8 cellular contexts compared by ENCODE assay signal in the genomic region with DNA sequence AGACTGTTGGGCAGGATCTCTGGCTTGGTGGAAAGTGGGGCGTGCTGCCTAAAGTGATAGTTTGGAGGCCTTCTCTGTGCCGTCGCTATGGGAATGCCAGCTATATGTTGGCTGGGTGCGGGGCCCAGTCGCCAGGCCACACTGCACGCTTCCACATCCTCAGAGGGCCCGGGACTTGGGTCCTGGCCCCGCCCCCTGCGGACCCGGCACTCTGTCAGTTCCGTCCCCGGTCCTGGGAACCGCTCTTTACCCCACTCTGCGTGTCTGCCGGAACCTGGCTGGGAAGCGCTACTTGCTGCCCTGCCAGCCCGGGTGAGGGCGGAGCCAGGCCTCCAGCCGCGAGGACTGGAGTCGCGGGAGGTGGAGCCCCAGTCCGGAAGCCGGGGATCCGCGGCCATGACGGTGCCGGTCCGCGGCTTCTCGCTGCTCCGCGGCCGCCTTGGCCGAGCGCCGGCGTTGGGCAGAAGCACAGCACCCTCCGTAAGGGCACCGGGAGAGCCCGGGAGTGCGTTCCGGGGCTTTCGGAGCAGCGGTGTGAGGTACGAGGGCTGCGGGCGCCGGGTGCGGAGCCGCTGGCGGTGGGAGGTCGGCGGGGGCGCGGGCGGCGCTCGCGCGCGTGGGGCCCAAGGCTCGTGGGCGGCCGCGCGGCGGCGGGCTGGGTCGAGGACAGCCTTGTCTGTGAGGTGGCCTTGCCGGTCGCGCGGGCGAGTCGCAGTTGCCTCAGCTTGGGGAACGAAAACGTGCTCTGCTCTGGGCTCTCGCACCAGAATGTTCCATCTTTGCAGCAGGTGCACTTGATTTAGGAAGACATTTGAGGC.
DNase-seq lines count a peak whose midpoint lies in the region; ATAC-seq and TF ChIP-seq lines count a peak whose summit lies in the region.

A gene (plus strand): TSS at position 376 of the 818 bp plus-strand sequence. CDS start 21 bp downstream, at position 397.

- no peaks in the 10 kb centered on the region for H3F3A ChIP-seq in OCI-LY1 (ENCODE audit: insufficient read depth, low read length)

- H3K36me3 ChIP-seq in HUES6 (ENCODE audit: control insufficient read depth, insufficient read depth, low read length) (peaks cover 21% of the 10 kb centered on the region), OCI-LY1 (ENCODE audit: insufficient read depth, low read length) (peaks cover 32% of the 10 kb centered on the region)

- H3K27me3 ChIP-seq in HUES6 (ENCODE audit: control insufficient read depth, insufficient read depth, low read length) (no peaks in the 10 kb centered on the region), OCI-LY1 (ENCODE audit: insufficient read depth, low read length) (no peaks in the 10 kb centered on the region)

- DNase-seq in DMS 273 (lab: John Stamatoyannopoulos, UW; ENCODE audit: unreplicated experiment) (peak; percentile 96), activated T-cell treated with anti-CD3 and anti-CD28 coated beads for 1 hour (ENCODE audit: low read depth) (peak; percentile 68), epidermal melanocyte (ENCODE audit: insufficient read length, low spot score) (peak; percentile 82), middle frontal gyrus (ENCODE audit: extremely low spot score, low spot score) (peak; percentile 86)
- DNase-seq in stimulated activated CD8-positive, alpha-beta memory T cell treated with anti-CD3 and anti-CD28 coated beads, Interleukin-2, amount 100 ng/mL, for 1 hour (ENCODE audit: low read depth in 2 of 2): peak; percentile 62 to 67

- peak within 1 kb of the TSS; percentile 56; the same call in 1 of the 2 replicates for H3K27ac ChIP-seq in HUES6 (ENCODE audit: low read depth, low read length)
- peak within 1 kb of the TSS; percentile 59 for H3K27ac ChIP-seq in OCI-LY1 (ENCODE audit: low read depth, low read length, poor library complexity, severe bottlenecking)

- ATAC-seq in GM21447 (IDR thresholded peaks at IDR 0.05; ENCODE audit: unreplicated experiment): peak; percentile 96

- H4K20me1 ChIP-seq in OCI-LY1 (ENCODE audit: insufficient read depth, low read length): no peaks in the 10 kb centered on the region

- H3K4me1 ChIP-seq in HUES6 (ENCODE audit: control insufficient read depth, insufficient read depth, low read length): peaks cover 16% of the 10 kb centered on the region
- peaks cover 23% of the 10 kb centered on the region for H3K4me1 ChIP-seq in OCI-LY1 (ENCODE audit: insufficient read depth, low read length, severe bottlenecking)

- H2AFZ ChIP-seq in OCI-LY1 (ENCODE audit: low read length): peak within 1 kb of the TSS; percentile 91

- peaks cover 48% of the 10 kb centered on the region for H3K79me2 ChIP-seq in OCI-LY1 (ENCODE audit: insufficient read depth, low read length)

- no peak for TF ChIP-seq CTCF in OCI-LY1 (IDR thresholded peaks at IDR 0.05; ENCODE audit: low read length)

- H3K9me3 ChIP-seq in HUES6 (ENCODE audit: control insufficient read depth, insufficient read depth, low read depth, low read length): no peaks in the 10 kb centered on the region
- no peaks in the 10 kb centered on the region for H3K9me3 ChIP-seq in OCI-LY1 (ENCODE audit: low read length)

- H3K4me2 ChIP-seq in OCI-LY1 (ENCODE audit: low read length): peak within 1 kb of the TSS; percentile 92

- H3K9ac ChIP-seq in HUES6 (ENCODE audit: low read length) (peak within 1 kb of the TSS; percentile 82), OCI-LY1 (ENCODE audit: low read length) (peak within 1 kb of the TSS; percentile 99)

- no peaks in the 10 kb centered on the region for H3K9me2 ChIP-seq in OCI-LY1 (ENCODE audit: low read depth, low read length)

- H3K4me3 ChIP-seq in HUES6 (ENCODE audit: low read depth, low read length): peak within 1 kb of the TSS; percentile 64
- peak within 1 kb of the TSS; percentile 100 for H3K4me3 ChIP-seq in OCI-LY1 (ENCODE audit: low read depth, low read length, poor library complexity, severe bottlenecking)

Comparison
In these comparisons a context has a peak if more than half of its experiments do, and no peak if none do; other contexts are left out.
1. Peak in every context shown above with its lines: DNase-seq, ATAC-seq, H3K4me3 ChIP-seq and H3K27ac ChIP-seq.